Comparison of ENCODE assay signal across 8 cellular contexts in genomic region chr2:181304011-181304844, GRCh38.
A peak's percentile ranks its signal among the peaks of the same experiment; 100 is the strongest.
DNase-seq lines count a peak whose midpoint lies in the region; ATAC-seq and TF ChIP-seq lines count a peak whose summit lies in the region.

No MANE protein-coding gene starts in this region.

- peaks cover 17% of the 10 kb centered on the region for H3K36me3 Mint-ChIP-seq in activated CD4-positive, alpha-beta T cell treated with anti-CD3 and anti-CD28 coated beads, Interleukin-2, amount 10 ng/mL, durations not matched to agents 7 days and 5 days (ENCODE audit: low read depth)
- peaks cover 8% of the 10 kb centered on the region for H3K36me3 Mint-ChIP-seq in T-helper 1 cell treated with Interleukin-12 subunit alpha and Interleukin-12 subunit beta and Interleukin-4 antibody, amounts not matched to agents 30 μg/mL and 1 μg/mL, for 36 hours (ENCODE audit: low read depth)
- H3K36me3 Mint-ChIP-seq in stimulated activated effector memory CD8-positive, alpha-beta T cell treated with anti-CD3 and anti-CD28 coated beads, Interleukin-12 subunit alpha, Interleukin-12 subunit beta, amount 100 ng/mL, for 72 hours: no peaks in the 10 kb centered on the region

- no peak for TF ChIP-seq CTCF in GM13976 (IDR thresholded peaks at IDR 0.05; ENCODE audit: borderline replicate concordance, control extremely low read depth, extremely low read depth, insufficient read depth, missing control alignments)

- in situ Hi-C loops in GM13976 (cut with MboI; ENCODE audit: low sequenced_read_pairs, unreplicated experiment): loop anchor here (10.0 kb wide), 1 partner anchor 199 kb away; no protein-coding TSS in a partner anchor

- POLR2A ChIA-PET in activated CD4-positive, alpha-beta T cell treated with anti-CD3 and anti-CD28 coated beads, Interleukin-2, amount 10 ng/mL, durations not matched to agents 7 days and 5 days (lab: Charles Lee): interaction anchor here (0.9 kb wide), 1 partner anchor 154 kb away, joined by 7 read pairs; the partner anchor contains the start of gene ITGA4

- CTCF ChIA-PET in activated CD4-positive, alpha-beta T cell treated with anti-CD3 and anti-CD28 coated beads, Interleukin-2, amount 10 ng/mL, durations not matched to agents 7 days and 5 days (lab: Charles Lee): interaction anchor here (1.0 to 2.3 kb wide), 5 partner anchors 9 to 165 kb away, joined by 3 to 8 read pairs (median 3); partner anchors contain the start of gene ITGA4

- peaks cover 86% of the 10 kb centered on the region for H3K4me1 Mint-ChIP-seq in activated CD4-positive, alpha-beta T cell treated with anti-CD3 and anti-CD28 coated beads, Interleukin-2, amount 10 ng/mL, durations not matched to agents 7 days and 5 days
- peaks cover 67% of the 10 kb centered on the region for H3K4me1 Mint-ChIP-seq in T-helper 1 cell treated with Interleukin-12 subunit alpha and Interleukin-12 subunit beta and Interleukin-4 antibody, amounts not matched to agents 30 μg/mL and 1 μg/mL, for 36 hours (ENCODE audit: low read depth)
- H3K4me1 Mint-ChIP-seq in stimulated activated effector memory CD8-positive, alpha-beta T cell treated with anti-CD3 and anti-CD28 coated beads, Interleukin-12 subunit alpha, Interleukin-12 subunit beta, amount 100 ng/mL, for 72 hours: peaks cover 36% of the 10 kb centered on the region

- H3K4me3 Mint-ChIP-seq in activated CD4-positive, alpha-beta T cell treated with anti-CD3 and anti-CD28 coated beads, Interleukin-2, amount 10 ng/mL, durations not matched to agents 7 days and 5 days: peak overlapping the region; percentile 65
- peak overlapping the region; percentile 72 for H3K4me3 Mint-ChIP-seq in T-helper 1 cell treated with Interleukin-12 subunit alpha and Interleukin-12 subunit beta and Interleukin-4 antibody, amounts not matched to agents 30 μg/mL and 1 μg/mL, for 36 hours
- peak overlapping the region; percentile 66 for H3K4me3 Mint-ChIP-seq in stimulated activated effector memory CD8-positive, alpha-beta T cell treated with anti-CD3 and anti-CD28 coated beads, Interleukin-12 subunit alpha, Interleukin-12 subunit beta, amount 100 ng/mL, for 72 hours

- H3K27me3 Mint-ChIP-seq in activated CD4-positive, alpha-beta T cell treated with anti-CD3 and anti-CD28 coated beads, Interleukin-2, amount 10 ng/mL, durations not matched to agents 7 days and 5 days: no peaks in the 10 kb centered on the region
- H3K27me3 Mint-ChIP-seq in T-helper 1 cell treated with Interleukin-12 subunit alpha and Interleukin-12 subunit beta and Interleukin-4 antibody, amounts not matched to agents 30 μg/mL and 1 μg/mL, for 36 hours (ENCODE audit: low read depth): no peaks in the 10 kb centered on the region

- H3K27ac Mint-ChIP-seq in activated CD4-positive, alpha-beta T cell treated with anti-CD3 and anti-CD28 coated beads, Interleukin-2, amount 10 ng/mL, durations not matched to agents 7 days and 5 days: peak overlapping the region; percentile 99
- H3K27ac Mint-ChIP-seq in T-helper 1 cell treated with Interleukin-12 subunit alpha and Interleukin-12 subunit beta and Interleukin-4 antibody, amounts not matched to agents 30 μg/mL and 1 μg/mL, for 36 hours: peak overlapping the region; percentile 96
- peak overlapping the region; percentile 92 for H3K27ac Mint-ChIP-seq in stimulated activated effector memory CD8-positive, alpha-beta T cell treated with anti-CD3 and anti-CD28 coated beads, Interleukin-12 subunit alpha, Interleukin-12 subunit beta, amount 100 ng/mL, for 72 hours

- H3K9me3 Mint-ChIP-seq in activated CD4-positive, alpha-beta T cell treated with anti-CD3 and anti-CD28 coated beads, Interleukin-2, amount 10 ng/mL, durations not matched to agents 7 days and 5 days: peaks cover 7% of the 10 kb centered on the region
- H3K9me3 Mint-ChIP-seq in T-helper 1 cell treated with Interleukin-12 subunit alpha and Interleukin-12 subunit beta and Interleukin-4 antibody, amounts not matched to agents 30 μg/mL and 1 μg/mL, for 36 hours: peaks cover 7% of the 10 kb centered on the region
- H3K9me3 Mint-ChIP-seq in stimulated activated effector memory CD8-positive, alpha-beta T cell treated with anti-CD3 and anti-CD28 coated beads, Interleukin-12 subunit alpha, Interleukin-12 subunit beta, amount 100 ng/mL, for 72 hours: no peaks in the 10 kb centered on the region

- peak; percentile 27 for ATAC-seq in HG03095 (IDR thresholded peaks at IDR 0.05; ENCODE audit: unreplicated experiment)
- peak; percentile 3 for ATAC-seq in stimulated activated effector memory CD8-positive, alpha-beta T cell treated with anti-CD3 and anti-CD28 coated beads, Interleukin-12 subunit alpha, Interleukin-12 subunit beta, amount 100 ng/mL, for 72 hours
- ATAC-seq in HG03139 (IDR thresholded peaks at IDR 0.05; ENCODE audit: unreplicated experiment): no peak

- no peak for DNase-seq in activated CD4-positive, alpha-beta T cell treated with anti-CD3 and anti-CD28 coated beads, Interleukin-2, amount 10 ng/mL, durations not matched to agents 7 days and 5 days
- no peak for DNase-seq in activated CD4-positive, alpha-beta T cell treated with anti-CD3 and anti-CD28 coated beads, Interleukin-2, amount 50 U/mL, for 1 hour
- DNase-seq in stimulated activated effector memory CD8-positive, alpha-beta T cell treated with anti-CD3 and anti-CD28 coated beads, Interleukin-12 subunit alpha, Interleukin-12 subunit beta, amount 100 ng/mL, for 72 hours (ENCODE audit: low spot score in 2 of 2): no peak
- DNase-seq in GM13976 (ENCODE audit: low spot score): no peak
- no peak for DNase-seq in NCI-H146 treated with DMSO at 0.1 percent for 48 hours (lab: John Stamatoyannopoulos, UW; ENCODE audit: unreplicated experiment)
